Comparison of ENCODE assay signal across 11 cellular contexts in genomic region chr17:47257651-47258339, GRCh38. TPM values are rescaled to one million over a fixed set of nuclear protein-coding genes. Genes with fewer than 3 reads are reported as not detected.
DNase-seq lines count a peak whose midpoint lies in the region; ATAC-seq and TF ChIP-seq lines count a peak whose summit lies in the region.
"Had no signal": no experiment of that assay in that cellular context is flagged by ENCODE, and none has a peak within 500 bp of the region (broad histone marks: within the 10 kb centered on the region; RNA-seq: fewer than 3 reads in every experiment).

No MANE protein-coding gene starts in this region.

- no peak overlapping the region for H3K27ac ChIP-seq in lower lobe of right lung

- DNase-seq in AG20443 (ENCODE audit: low spot score) (peak; percentile 81), astrocyte of the spinal cord (ENCODE audit: low read depth, low spot score) (peak; percentile 80), lung microvascular endothelial cell (ENCODE audit: low read depth in 2 of 2) (peak; percentile 29 to 65), lower lobe of right lung (no peak), hypothalamus (lab: John Stamatoyannopoulos, UW) (no peak), NCI-H82 (lab: John Stamatoyannopoulos, UW) (no peak)
- no peak for DNase-seq in effector CD4-positive, alpha-beta T cell
- DNase-seq: CD8-positive, alpha-beta T cell; SHP77; stimulated activated CD4-positive, alpha-beta T cell treated with anti-CD3 and anti-CD28 coated beads, Interleukin-4, amount 100 ng/mL, for 4 hours had no signal

- H3K9ac ChIP-seq in Loucy (ENCODE audit: low read depth, low read length, poor library complexity, severe bottlenecking) = peak overlapping the region; percentile 5

- no peak for ATAC-seq in lower lobe of right lung
- ATAC-seq: CD8-positive, alpha-beta T cell had no signal

- no peaks in the 10 kb centered on the region for H3K27me3 ChIP-seq in Loucy (ENCODE audit: insufficient read depth, low read length, poor library complexity, severe bottlenecking)
- peaks cover 19% of the 10 kb centered on the region for H3K27me3 ChIP-seq in lower lobe of right lung (ENCODE audit: low read depth)

- H3K36me3 ChIP-seq in Loucy (ENCODE audit: insufficient read depth, low read length) = no peaks in the 10 kb centered on the region
- no peaks in the 10 kb centered on the region for H3K36me3 ChIP-seq in lower lobe of right lung

- no peaks in the 10 kb centered on the region for H3F3A ChIP-seq in Loucy (ENCODE audit: low read depth)

- H2AFZ ChIP-seq in Loucy (ENCODE audit: low read length) = peak overlapping the region; percentile 27; the same call in 1 of the 2 replicates

- TF ChIP-seq CTCF in Loucy (conservative IDR thresholded peaks at IDR 0.05; ENCODE audit: low read length) (no peak), astrocyte of the spinal cord (IDR thresholded peaks at IDR 0.05; ENCODE audit: low read depth, low read length) (no peak), lower lobe of right lung (IDR thresholded peaks at IDR 0.05) (no peak)

- in situ Hi-C loops in astrocyte of the spinal cord (cut with HindIII; ENCODE audit: low sequenced_read_pairs) = no loop called here

- no peaks in the 10 kb centered on the region for H3K79me2 ChIP-seq in Loucy (ENCODE audit: insufficient read depth, low read length)

- H4K20me1 ChIP-seq in Loucy (ENCODE audit: insufficient read depth, low read length, poor library complexity, severe bottlenecking) = no peaks in the 10 kb centered on the region

- no peak overlapping the region for H3K4me3 ChIP-seq in Loucy (ENCODE audit: low read length, poor library complexity, severe bottlenecking)
- H3K4me3 ChIP-seq in astrocyte of the spinal cord (ENCODE audit: low read depth, low read length) = no peak overlapping the region
- no peak overlapping the region for H3K4me3 ChIP-seq in lower lobe of right lung

- H3K9me3 ChIP-seq in Loucy (ENCODE audit: insufficient read depth, low read depth, low read length) (no peaks in the 10 kb centered on the region), lower lobe of right lung (no peaks in the 10 kb centered on the region)

- intact Hi-C loops in lower lobe of right lung (cut with DNase I) = no loop called here

- peak overlapping the region; percentile 39 for H3K4me2 ChIP-seq in Loucy (ENCODE audit: low read depth, low read length, poor library complexity, severe bottlenecking)

- H3K9me2 ChIP-seq in Loucy (replicated peaks; ENCODE audit: low read depth, low read length) = no peaks in the 10 kb centered on the region

- H3K4me1 ChIP-seq in Loucy (ENCODE audit: insufficient read depth, low read length, poor library complexity, severe bottlenecking) = peaks cover 16% of the 10 kb centered on the region
- H3K4me1 ChIP-seq in lower lobe of right lung = peaks cover 24% of the 10 kb centered on the region

RNA-seq across cellular contexts. Expression of gene ITGB3, which starts 4.2 kb away (rescaled TPM):
- total RNA-seq in lung microvascular endothelial cell (65.7 and 126 TPM in 2 replicates), lower lobe of right lung (10.5 TPM)
- total RNA-seq: CD8-positive, alpha-beta T cell had no signal

RNA-seq across cellular contexts. Expression of gene MYL4, which starts 48.6 kb away (rescaled TPM):
- total RNA-seq in lung microvascular endothelial cell = 0.40 and 0.65 TPM in 2 replicates
- 3.0 TPM for total RNA-seq in lower lobe of right lung
- total RNA-seq: CD8-positive, alpha-beta T cell had no signal

Comparison
In these comparisons a context has a peak if more than half of its experiments do, and no peak if none do; other contexts are left out.
1. DNase-seq: peak in AG20443 (single experiment), astrocyte of the spinal cord (single experiment) and lung microvascular endothelial cell (2 of 2); none in lower lobe of right lung (single experiment), hypothalamus (0 of 51), NCI-H82 (single experiment) and effector CD4-positive, alpha-beta T cell (single experiment).